1 cellular context compared by ENCODE assay signal in the genomic region with DNA sequence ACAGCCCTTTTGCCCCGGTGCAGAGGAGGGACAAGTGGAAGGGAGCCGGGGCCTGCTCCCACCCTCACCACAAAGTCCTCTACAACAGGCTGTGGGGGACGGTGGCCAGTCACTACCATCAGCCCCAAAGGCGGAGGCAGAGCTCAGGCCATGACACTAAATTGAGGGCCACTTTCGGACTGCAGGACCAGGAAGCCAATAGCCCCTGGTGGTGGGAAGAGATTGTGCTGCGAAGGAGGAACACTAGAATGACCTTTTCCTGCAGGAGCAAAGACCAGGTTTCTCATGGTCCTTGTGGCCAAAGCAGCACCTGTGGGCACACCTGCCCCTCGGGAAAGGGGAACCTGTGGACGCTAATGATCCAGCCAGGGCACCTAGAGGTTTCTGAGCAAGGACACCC.
TF ChIP-seq lines count a peak whose summit lies in the region.

No MANE protein-coding gene starts in this region.

TF ChIP-seq in K562, 482 proteins besides CTCF, POLR2A, EP300 and RAD21 (continued from another document):
- TF ChIP-seq, protein P1, sequence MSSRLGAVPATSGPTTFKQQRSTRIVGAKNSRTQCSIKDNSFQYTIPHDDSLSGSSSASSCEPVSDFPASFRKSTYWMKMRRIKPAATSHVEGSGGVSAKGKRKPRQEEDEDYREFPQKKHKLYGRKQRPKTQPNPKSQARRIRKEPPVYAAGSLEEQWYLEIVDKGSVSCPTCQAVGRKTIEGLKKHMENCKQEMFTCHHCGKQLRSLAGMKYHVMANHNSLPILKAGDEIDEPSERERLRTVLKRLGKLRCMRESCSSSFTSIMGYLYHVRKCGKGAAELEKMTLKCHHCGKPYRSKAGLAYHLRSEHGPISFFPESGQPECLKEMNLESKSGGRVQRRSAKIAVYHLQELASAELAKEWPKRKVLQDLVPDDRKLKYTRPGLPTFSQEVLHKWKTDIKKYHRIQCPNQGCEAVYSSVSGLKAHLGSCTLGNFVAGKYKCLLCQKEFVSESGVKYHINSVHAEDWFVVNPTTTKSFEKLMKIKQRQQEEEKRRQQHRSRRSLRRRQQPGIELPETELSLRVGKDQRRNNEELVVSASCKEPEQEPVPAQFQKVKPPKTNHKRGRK (tag; IDR thresholded peaks at IDR 0.05) = no peak
